Comparison of ENCODE assay signal across 18 cellular contexts in the genomic region with DNA sequence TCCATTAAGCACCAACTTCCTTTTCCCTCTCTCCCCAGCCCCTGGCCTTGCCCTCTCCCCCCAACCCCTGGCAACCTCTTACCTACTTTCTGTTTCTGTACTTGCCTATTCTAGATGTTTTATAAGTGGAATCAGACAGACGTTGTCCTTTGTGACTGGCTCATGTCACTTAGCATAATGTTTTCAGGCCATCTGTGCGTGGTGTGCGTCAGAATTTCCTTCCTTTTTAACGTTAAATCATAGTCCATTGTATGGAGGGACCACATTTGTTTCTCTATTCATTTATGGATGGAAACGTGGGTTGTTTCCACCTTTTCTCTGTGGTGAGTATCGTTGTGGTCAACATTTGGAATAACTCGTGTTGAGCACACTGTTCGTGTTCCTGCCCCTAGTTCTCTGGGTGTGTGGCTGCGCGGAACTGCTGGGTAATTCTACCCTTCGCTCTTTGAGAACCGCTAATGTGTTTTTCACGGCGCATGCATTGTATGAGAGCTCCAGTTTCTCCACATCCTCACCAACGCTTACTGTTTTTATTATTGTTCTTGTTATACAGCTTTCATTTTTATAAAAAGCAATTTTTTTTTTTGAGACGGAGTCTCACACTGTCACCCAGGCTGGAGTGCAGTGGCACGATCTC. TPM values are rescaled to one million over a fixed set of nuclear protein-coding genes. Genes with fewer than 3 reads are reported as not detected.
A peak's percentile ranks its signal among the peaks of the same experiment; 100 is the strongest.
DNase-seq lines count a peak whose midpoint lies in the region; ATAC-seq, FAIRE-seq and TF ChIP-seq lines count a peak whose summit lies in the region.
"Had no signal": no experiment of that assay in that cellular context is flagged by ENCODE, and none has a peak within 500 bp of the region (broad histone marks: within the 10 kb centered on the region; RNA-seq: fewer than 3 reads in every experiment).

No MANE protein-coding gene starts in this region.

- no peak overlapping the region for H2BK5ac ChIP-seq in H1 (ENCODE audit: low read depth, low read length)
- H2BK5ac ChIP-seq in trophoblast cell (ENCODE audit: low read depth, low read length, poor library complexity), result no peak overlapping the region

- no peaks in the 10 kb centered on the region for H3K9me3 Mint-ChIP-seq in activated naive CD4-positive, alpha-beta T cell treated with anti-CD3 and anti-CD28 coated beads, Interleukin-2, amount 50 U/mL, for 24 hours
- no peaks in the 10 kb centered on the region for H3K9me3 Mint-ChIP-seq in type B pancreatic cell
- H3K9me3 Mint-ChIP-seq: dendritic cell treated with granulocyte-macrophage colony-stimulating factor and Interleukin-4, amounts not matched to agents 40 ng/mL and 50 ng/mL, for 4 days had no signal

- H2BK120ac ChIP-seq in H1 (replicated peaks; ENCODE audit: low read depth, low read length) (no peak overlapping the region), trophoblast cell (ENCODE audit: insufficient read depth, low read length, poor library complexity) (no peak overlapping the region)

- H3K36me3 ChIP-seq in H1 (ENCODE audit: control insufficient read depth in 2 of 4, insufficient read depth in 4 of 4, low read length in 3 of 4) (no peaks in the 10 kb centered on the region), gastrocnemius medialis (no peaks in the 10 kb centered on the region), trophoblast cell (ENCODE audit: control insufficient read depth in 1 of 2, insufficient read depth in 2 of 2, low read length in 2 of 2) (no peaks in the 10 kb centered on the region)
- H3K36me3 ChIP-seq: vagina had no signal

- H2BK15ac ChIP-seq in H1 (ENCODE audit: low read length), result no peak overlapping the region

- CTCF ChIA-PET in H1 (lab: Charles Lee; ENCODE audit: partially characterized antibody), result interaction anchor here (0.6 to 5.4 kb wide), 4 partner anchors 33 to 232 kb away, joined by 3 to 50 read pairs (median 6); no protein-coding TSS in a partner anchor

- no peak for TF ChIP-seq EP300 in H1 (IDR thresholded peaks at IDR 0.05; ENCODE audit: borderline replicate concordance in 1 of 2, low read depth in 2 of 2, low read length in 2 of 2)

- POLR2A ChIA-PET in H1 (lab: Charles Lee; ENCODE audit: partially characterized antibody), result interaction anchor here (35.8 kb wide), 1 partner anchor 30 kb away, joined by 1004 read pairs; a partner anchor contains a TSS

- H2AK5ac ChIP-seq in H1 (ENCODE audit: low read depth, low read length) (no peak overlapping the region; the same call in 1 of the 2 replicates), trophoblast cell (ENCODE audit: low read length) (no peak overlapping the region)

- intact Hi-C loops in gastrocnemius medialis (cut with DNase I; ENCODE audit: low total_unique reads), result loop anchor here (5.0 kb wide), 1 partner anchor 51 kb away; no protein-coding TSS in a partner anchor

- TF ChIP-seq POLR2A in H1 (IDR thresholded peaks at IDR 0.05; ENCODE audit: control extremely low read depth in 1 of 2, low read depth in 2 of 2, low read length in 2 of 2), result no peak
- TF ChIP-seq POLR2A in gastrocnemius medialis (IDR thresholded peaks at IDR 0.05), result no peak

- ATAC-seq in gastrocnemius medialis, result no peak

- no peak for DNase-seq in activated naive CD4-positive, alpha-beta T cell treated with anti-CD3 and anti-CD28 coated beads, Interleukin-2, amount 50 U/mL, for 16 hours
- peak; percentile 68 for DNase-seq in NCI-H2107 treated with DMSO at 0.1 percent for 48 hours (lab: John Stamatoyannopoulos, UW; ENCODE audit: unreplicated experiment)
- no peak for DNase-seq in H1 (ENCODE audit: low read depth in 1 of 2, low spot score in 2 of 2)
- no peak for DNase-seq in type B pancreatic cell (ENCODE audit: extremely low spot score, unreplicated experiment)
- no peak for DNase-seq in gastrocnemius medialis
- DNase-seq in SIG-M5 treated with dmso at 0.1 percent for 504 hours (lab: John Stamatoyannopoulos, UW; ENCODE audit: unreplicated experiment), result no peak
- DNase-seq in trophoblast cell, result no peak
- DNase-seq: activated CD4-positive, alpha-beta T cell treated with anti-CD3 and anti-CD28 coated beads, Interleukin-2, amount 50 U/mL, for 48 hours; activated gamma-delta T cell treated with Interleukin-2 at 50 U/mL for 16 hours; head of caudate nucleus; NCI-H345; stimulated activated naive CD4-positive, alpha-beta T cell treated with Interleukin-2 at 50 U/mL for 16 hours had no signal

- peaks cover 10% of the 10 kb centered on the region; the same call in 1 of the 2 replicates for H3K23me2 ChIP-seq in H1 (ENCODE audit: low read depth, low read length)

- H2AFZ ChIP-seq in H1 (ENCODE audit: low read length), result no peak overlapping the region
- no peak overlapping the region for H2AFZ ChIP-seq in trophoblast cell (ENCODE audit: insufficient read depth, low read length, poor library complexity)

- H3K4me3 Mint-ChIP-seq in activated naive CD4-positive, alpha-beta T cell treated with anti-CD3 and anti-CD28 coated beads, Interleukin-2, amount 50 U/mL, for 24 hours, result no peak overlapping the region
- H3K4me3 Mint-ChIP-seq in type B pancreatic cell, result peak overlapping the region; percentile 53
- H3K4me3 Mint-ChIP-seq: dendritic cell treated with granulocyte-macrophage colony-stimulating factor and Interleukin-4, amounts not matched to agents 40 ng/mL and 50 ng/mL, for 4 days had no signal

- H3K79me2 ChIP-seq in H1 (ENCODE audit: control insufficient read depth in 1 of 2, insufficient read depth in 2 of 2, low read length in 2 of 2) (no peaks in the 10 kb centered on the region), trophoblast cell (ENCODE audit: control insufficient read depth, insufficient read depth, low read length, poor library complexity) (peaks cover 5% of the 10 kb centered on the region)

- TF ChIP-seq CTCF in H1 (IDR thresholded peaks at IDR 0.05; ENCODE audit: control extremely low read depth in 1 of 3, insufficient read depth in 1 of 3, low read depth in 1 of 3, low read length in 3 of 3), result no peak
- TF ChIP-seq CTCF in type B pancreatic cell (conservative IDR thresholded peaks at IDR 0.05), result no peak
- no peak for TF ChIP-seq CTCF in gastrocnemius medialis (IDR thresholded peaks at IDR 0.05 in 4 of 5, conservative IDR thresholded peaks at IDR 0.05 in 1 of 5)

- H2BK12ac ChIP-seq in H1 (ENCODE audit: low read depth, low read length) (0 out of 2 replicates have a peak overlapping the region, but pooled peaks have one; percentile 60), trophoblast cell (ENCODE audit: low read length) (no peak overlapping the region)

- no peak overlapping the region for H4K5ac ChIP-seq in H1 (ENCODE audit: insufficient read length, low read depth, low read length)

- H3K4me3 ChIP-seq in H1 (ENCODE audit: extremely low read depth in 1 of 4, insufficient read depth in 2 of 4, low read depth in 3 of 4, low read length in 4 of 4) (no peak overlapping the region), gastrocnemius medialis (no peak overlapping the region), trophoblast cell (ENCODE audit: low read depth, low read length) (no peak overlapping the region)
- H3K4me3 ChIP-seq: SJSA1, smooth muscle cell, vagina had no signal

- H3K27me3 ChIP-seq in H1 (replicated peaks in 1 of 4; ENCODE audit: control insufficient read depth in 3 of 4, extremely low read depth in 1 of 4, insufficient read depth in 3 of 4, low read length in 3 of 4), result peaks cover 11 to 32% (median 29%) of the 10 kb centered on the region in 4 experiments
- H3K27me3 ChIP-seq in gastrocnemius medialis, result no peaks in the 10 kb centered on the region
- peaks cover 13% of the 10 kb centered on the region for H3K27me3 ChIP-seq in trophoblast cell (ENCODE audit: insufficient read depth, low read length)
- H3K27me3 ChIP-seq: SJSA1, vagina had no signal

- H4K12ac ChIP-seq in trophoblast cell (ENCODE audit: low read depth, low read length), result no peak overlapping the region

- no peaks in the 10 kb centered on the region for H3K36me3 Mint-ChIP-seq in activated naive CD4-positive, alpha-beta T cell treated with anti-CD3 and anti-CD28 coated beads, Interleukin-2, amount 50 U/mL, for 24 hours
- no peaks in the 10 kb centered on the region for H3K36me3 Mint-ChIP-seq in type B pancreatic cell

- no peaks in the 10 kb centered on the region for H3K79me1 ChIP-seq in H1 (ENCODE audit: low read depth, low read length)
- H3K79me1 ChIP-seq in trophoblast cell (ENCODE audit: low read length), result peaks cover 7% of the 10 kb centered on the region

- FAIRE-seq in H1 (lab: Jason Lieb, UNC), result no peak
- FAIRE-seq: keratinocyte had no signal

- TF ChIP-seq RAD21 in H1 (IDR thresholded peaks at IDR 0.05 in 1 of 2, conservative IDR thresholded peaks at IDR 0.05 in 1 of 2; ENCODE audit: low read depth in 2 of 2, low read length in 2 of 2), result no peak

- peak overlapping the region; percentile 15 for H3K27ac Mint-ChIP-seq in activated naive CD4-positive, alpha-beta T cell treated with anti-CD3 and anti-CD28 coated beads, Interleukin-2, amount 50 U/mL, for 24 hours
- H3K27ac Mint-ChIP-seq in type B pancreatic cell, result peak overlapping the region; percentile 9
- H3K27ac Mint-ChIP-seq: dendritic cell treated with granulocyte-macrophage colony-stimulating factor and Interleukin-4, amounts not matched to agents 40 ng/mL and 50 ng/mL, for 4 days had no signal

- peaks cover 6 to 39% (median 27%) of the 10 kb centered on the region in 4 experiments for H3K4me1 ChIP-seq in H1 (replicated peaks in 1 of 4; ENCODE audit: control insufficient read depth in 3 of 4, insufficient read depth in 4 of 4, low read length in 3 of 4)
- peaks cover 20 to 29% of the 10 kb centered on the region in 2 donors for H3K4me1 ChIP-seq in gastrocnemius medialis
- H3K4me1 ChIP-seq in trophoblast cell (ENCODE audit: control insufficient read depth in 1 of 2, insufficient read depth in 2 of 2, low read length in 2 of 2), result peaks cover 11 to 20% of the 10 kb centered on the region in 2 experiments

- in situ Hi-C loops in gastrocnemius medialis (cut with MboI; ENCODE audit: low sequenced_read_pairs in 4 of 4), result loop anchor here in 3 of 4 donors (10.0 to 25.0 kb wide), 3 partner anchors 191 to 231 kb away; a partner anchor contains a TSS

- H3K18ac ChIP-seq in H1 (ENCODE audit: extremely low read depth, low read length) (no peak overlapping the region), trophoblast cell (ENCODE audit: low read length) (no peak overlapping the region)

- H3K4me2 ChIP-seq in H1 (ENCODE audit: insufficient read depth in 1 of 2, low read depth in 2 of 2, low read length in 2 of 2), result no peak overlapping the region
- no peak overlapping the region for H3K4me2 ChIP-seq in trophoblast cell (ENCODE audit: low read length)

- no peak overlapping the region for H4K91ac ChIP-seq in H1 (replicated peaks; ENCODE audit: insufficient read length, low read length)
- no peak overlapping the region for H4K91ac ChIP-seq in trophoblast cell (ENCODE audit: low read depth, low read length)

- H2BK20ac ChIP-seq in H1 (ENCODE audit: low read length), result no peak overlapping the region

- H4K8ac ChIP-seq in H1 (ENCODE audit: extremely low read depth, insufficient read depth, low read length) (no peak overlapping the region), trophoblast cell (ENCODE audit: low read depth, low read length) (no peak overlapping the region)

- H3K14ac ChIP-seq in H1 (ENCODE audit: insufficient read length), result no peak overlapping the region
- H3K14ac ChIP-seq in trophoblast cell (ENCODE audit: low read length), result no peak overlapping the region

- no peaks in the 10 kb centered on the region for H3K9me3 ChIP-seq in H1 (ENCODE audit: insufficient read depth in 2 of 2, low read depth in 1 of 2, low read length in 1 of 2)
- H3K9me3 ChIP-seq in gastrocnemius medialis, result no peaks in the 10 kb centered on the region
- H3K9me3 ChIP-seq in trophoblast cell (ENCODE audit: insufficient read depth, low read depth, low read length), result peaks cover 10% of the 10 kb centered on the region
- H3K9me3 ChIP-seq: vagina had no signal

- 89% methylated on average over 17 of the region's 17 CpGs; no CpG with 5 or more reads in 1 of the 2 experiments for WGBS in H1 (ENCODE audit: extremely low coverage in 1 of 2, insufficient coverage in 1 of 2, insufficient read length in 1 of 2, insufficient replicate concordance in 2 of 2, low coverage in 1 of 2, low lambda C conversion rate in 2 of 2, missing lambda C conversion rate in 1 of 2), 2 experiments
- no CpG with 5 or more reads among the region's 17 CpGs for WGBS in trophoblast cell (ENCODE audit: extremely low coverage, insufficient coverage, insufficient read length)

- H3K4me1 Mint-ChIP-seq in activated naive CD4-positive, alpha-beta T cell treated with anti-CD3 and anti-CD28 coated beads, Interleukin-2, amount 50 U/mL, for 24 hours, result peaks cover 4% of the 10 kb centered on the region
- peaks cover 30% of the 10 kb centered on the region for H3K4me1 Mint-ChIP-seq in type B pancreatic cell (ENCODE audit: unreplicated experiment)

- no peak overlapping the region for H3K4ac ChIP-seq in H1 (replicated peaks; ENCODE audit: insufficient read length, low read depth, low read length)
- H3K4ac ChIP-seq in trophoblast cell (ENCODE audit: low read depth, low read length), result no peak overlapping the region

- H3K23ac ChIP-seq in H1 (ENCODE audit: insufficient read length) (no peak overlapping the region), trophoblast cell (ENCODE audit: low read length) (no peak overlapping the region)

- H3K9ac ChIP-seq in H1 (replicated peaks in 1 of 4; ENCODE audit: extremely low read depth in 1 of 4, low read depth in 3 of 4, low read length in 3 of 4), result no peak overlapping the region
- no peak overlapping the region for H3K9ac ChIP-seq in trophoblast cell (ENCODE audit: low read length)

- H3K27ac ChIP-seq in H1 (ENCODE audit: low read depth, low read length), result no peak overlapping the region
- no peak overlapping the region for H3K27ac ChIP-seq in gastrocnemius medialis
- no peak overlapping the region for H3K27ac ChIP-seq in trophoblast cell (ENCODE audit: low read depth, low read length)
- H3K27ac ChIP-seq: SJSA1, vagina had no signal

- no peaks in the 10 kb centered on the region for H4K20me1 ChIP-seq in H1 (replicated peaks in 1 of 2; ENCODE audit: control insufficient read depth in 1 of 2, insufficient read depth in 2 of 2, low read length in 2 of 2)

- H3K27me3 Mint-ChIP-seq in activated naive CD4-positive, alpha-beta T cell treated with anti-CD3 and anti-CD28 coated beads, Interleukin-2, amount 50 U/mL, for 24 hours, result peaks cover 2% of the 10 kb centered on the region
- H3K27me3 Mint-ChIP-seq in type B pancreatic cell, result peaks cover 14% of the 10 kb centered on the region

- H3K56ac ChIP-seq in H1 (replicated peaks; ENCODE audit: insufficient read length, low read depth, low read length), result no peak overlapping the region

RNA-seq across cellular contexts. Expression of a gene that starts 26.3 kb away (rescaled TPM):
- 3,535 and 3,691 TPM in 2 replicates for total RNA-seq in H1 (2021; fragmentation: NEBNext Ultra II Directional; extraction: Animal tissue kit (Norgen Biotek cat#: 25700))
- polyA plus RNA-seq in H1 (2011; rRNA removed), result 5,010 and 7,420 TPM in 2 replicates
- 3,868 TPM for polyA plus RNA-seq in H1 (2011; cell fraction: cytosol; rRNA removed)
- 4,694 TPM for polyA plus RNA-seq in H1 (2011; cell fraction: nucleus; rRNA removed)
- polyA plus RNA-seq in H1 (2012, experiment 1 of 2), result 3,170 to 3,474 TPM (median 3,377 TPM) in 4 replicates
- polyA plus RNA-seq in H1 (2012, experiment 2 of 2), result 3,649 TPM
- 4,243 TPM for polyA plus RNA-seq in H1 (2013, experiment 1 of 2)
- 4,284 TPM for polyA plus RNA-seq in H1 (2013, experiment 2 of 2)
- polyA minus RNA-seq in H1 (2011; rRNA and poly(A)+ RNA removed), result 1,111 and 1,306 TPM in 2 replicates
- polyA minus RNA-seq in H1 (2011; cell fraction: cytosol; rRNA and poly(A)+ RNA removed), result 1,521 TPM
- polyA minus RNA-seq in H1 (2011; cell fraction: nucleus; rRNA and poly(A)+ RNA removed), result 1,666 TPM
- total RNA-seq in type B pancreatic cell (ENCODE audit: low replicate concordance), result 3,089 and 3,451 TPM in 2 replicates
- 100 to 1,000 TPM; 322 to 934 (median 415) TPM for total RNA-seq in gastrocnemius medialis
- polyA plus RNA-seq in trophoblast cell (2013), result 7,950 and 8,000 TPM in 2 replicates

RNA-seq across cellular contexts. Expression of a gene that starts 41.9 kb away (rescaled TPM):
- 0.30 TPM in 1 of 2 replicates, not detected in the other for total RNA-seq in H1 (2021; fragmentation: NEBNext Ultra II Directional; extraction: Animal tissue kit (Norgen Biotek cat#: 25700))
- polyA plus RNA-seq in H1 (2011; rRNA removed), result 0.18 and 0.44 TPM in 2 replicates
- 0.14 TPM for polyA plus RNA-seq in H1 (2011; cell fraction: cytosol; rRNA removed)
- polyA plus RNA-seq in H1 (2011; cell fraction: nucleus; rRNA removed), result 0.88 TPM
- 0.12 to 0.43 TPM (median 0.30 TPM) in 4 replicates for polyA plus RNA-seq in H1 (2012, experiment 1 of 2)
- 0.28 TPM for polyA plus RNA-seq in H1 (2012, experiment 2 of 2)
- not detected for polyA plus RNA-seq in H1 (2013, experiment 1 of 2)
- polyA plus RNA-seq in H1 (2013, experiment 2 of 2), result 0.07 TPM
- 0.09 and 0.10 TPM in 2 replicates for polyA minus RNA-seq in H1 (2011; rRNA and poly(A)+ RNA removed)
- not detected for polyA minus RNA-seq in H1 (2011; cell fraction: cytosol; rRNA and poly(A)+ RNA removed)
- 0.90 TPM for polyA minus RNA-seq in H1 (2011; cell fraction: nucleus; rRNA and poly(A)+ RNA removed)
- total RNA-seq in type B pancreatic cell (ENCODE audit: low replicate concordance), result 3.6 and 3.8 TPM in 2 replicates
- total RNA-seq in gastrocnemius medialis, result under 1 TPM in 2 of 4 donors, not detected in 2; 0.20 to 0.46 TPM
- 0.42 and 0.76 TPM in 2 replicates for polyA plus RNA-seq in trophoblast cell (2013)
- polyA plus RNA-seq: keratinocyte had no signal
